In the genomic region with DNA sequence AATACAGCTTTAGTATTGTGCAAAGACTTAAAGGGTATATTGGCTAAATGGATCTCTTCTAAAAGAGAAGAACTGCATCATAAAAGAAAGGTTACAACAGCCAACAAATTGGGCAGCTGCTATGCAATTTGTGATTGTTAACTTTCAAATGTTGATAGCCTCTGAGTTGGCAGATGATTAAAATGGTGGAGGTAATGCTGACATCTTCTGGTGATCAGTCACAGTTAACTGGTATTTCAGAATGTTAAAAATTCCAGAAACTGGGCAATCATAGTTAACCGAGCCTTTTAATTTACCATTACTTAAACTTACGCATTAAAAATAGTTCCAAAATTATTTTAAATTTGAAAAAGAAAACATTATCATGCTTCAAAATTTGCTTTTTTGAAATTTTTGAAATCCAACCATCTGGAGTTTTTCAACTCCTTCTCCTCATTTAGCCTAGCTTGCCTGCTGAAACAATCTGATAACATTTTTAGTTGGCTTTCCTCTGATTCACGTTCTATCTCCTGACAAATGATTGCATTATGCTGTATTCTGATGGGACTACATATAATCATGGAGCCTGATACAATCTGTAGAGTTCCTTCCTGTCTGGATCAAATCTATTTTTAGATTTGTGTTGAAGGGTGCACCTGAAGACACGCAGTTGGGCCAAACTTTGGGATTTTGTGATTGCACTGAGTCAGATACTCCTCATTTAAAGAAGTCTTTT, we compare ENCODE assay signal across 1 cellular context.
TF ChIP-seq lines count a peak whose summit lies in the region.

No MANE protein-coding gene starts in this region.

TF ChIP-seq in H1, 55 proteins besides CTCF, POLR2A, EP300 and RAD21:
- TF ChIP-seq PHF8 (conservative IDR thresholded peaks at IDR 0.05; ENCODE audit: low read depth, low read length) (no peak), TAF7 (optimal IDR thresholded peaks at IDR 0.05; ENCODE audit: borderline replicate concordance, low read depth, low read length) (no peak)
TF ChIP-seq in H1: peak in this region for 0.
